ENCODE assay signal across 25 cellular contexts in genomic region chr18:76627444-76627843, GRCh38.
"Had no signal": no experiment of that assay in that cellular context is flagged by ENCODE, and none has a peak within 500 bp of the region (broad histone marks: within the 10 kb centered on the region; RNA-seq: fewer than 3 reads in every experiment).

No MANE protein-coding gene starts in this region.

- H3K36me3 ChIP-seq: stomach, suprapubic skin, thoracic aorta, thyroid gland, tibial artery, tibial nerve, transverse colon, upper lobe of left lung, upper lobe of right lung, uterus, vagina had no signal

- DNase-seq: stimulated activated CD4-positive, alpha-beta T cell treated with anti-CD3 and anti-CD28 coated beads, Interleukin-2, amount 100 ng/mL, for 48 hours; stimulated activated CD4-positive, alpha-beta T cell treated with anti-CD3 and anti-CD28 coated beads, Interleukin-4, amount 100 ng/mL, for 1 hour; stimulated activated CD4-positive, alpha-beta T cell treated with anti-CD3 and anti-CD28 coated beads, Interleukin-4, amount 100 ng/mL, for 24 hours; stimulated activated CD4-positive, alpha-beta T cell treated with anti-CD3 and anti-CD28 coated beads, Interleukin-4, amount 100 ng/mL, for 4 hours; stimulated activated CD8-positive, alpha-beta memory T cell treated with anti-CD3 and anti-CD28 coated beads, Interleukin-4, amount 100 ng/mL, for 48 hours; stimulated activated naive B cell treated with anti-CD40 and anti-IgM and Interleukin-4, amounts not matched to agents 10 μg/mL and 1 μg/mL and 100 μg/mL, for 72 hours; stimulated activated naive CD4-positive, alpha-beta T cell; stimulated activated naive CD4-positive, alpha-beta T cell treated with Interleukin-2 at 50 U/mL for 16 hours; stimulated activated naive CD8-positive, alpha-beta T cell treated with anti-CD3 and anti-CD28 coated beads, Interleukin-15, amount 100 ng/mL, for 72 hours; stimulated activated naive CD8-positive, alpha-beta T cell treated with anti-CD3 and anti-CD28 coated beads, Interleukin-15, Interleukin-2, amounts not matched to agents 100 U/mL and 50 U/mL, for 24 hours; stomach; substantia nigra; testis; thyroid gland; tibial artery; transverse colon; trophoblast cell; upper lobe of left lung; upper lobe of right lung; uterus had no signal

- H3K4me3 ChIP-seq: stomach, suprapubic skin, testis, thoracic aorta, thyroid gland, tibial artery, tibial nerve, transverse colon, upper lobe of left lung, upper lobe of right lung, uterus, vagina had no signal

- H3K4me1 ChIP-seq: suprapubic skin, thyroid gland, tibial artery, transverse colon, upper lobe of left lung, upper lobe of right lung, uterus had no signal

- FAIRE-seq: urothelium cell line had no signal

- H3K9me3 ChIP-seq: stomach, testis, thoracic aorta, thyroid gland, transverse colon, upper lobe of left lung, upper lobe of right lung, vagina had no signal

- H3K27ac ChIP-seq: stomach, suprapubic skin, testis, thoracic aorta, thyroid gland, tibial artery, tibial nerve, transverse colon, upper lobe of left lung, upper lobe of right lung, uterus, vagina had no signal

- H3K27me3 ChIP-seq: stomach, suprapubic skin, testis, thyroid gland, tibial artery, tibial nerve, transverse colon, upper lobe of left lung, upper lobe of right lung, uterus, vagina had no signal
